8 cellular contexts compared by ENCODE assay signal in genomic region chr3:195634426-195635261, GRCh38. TPM values are rescaled to one million over a fixed set of nuclear protein-coding genes. Genes with fewer than 3 reads are reported as not detected.
A peak's percentile ranks its signal among the peaks of the same experiment; 100 is the strongest.
DNase-seq lines count a peak whose midpoint lies in the region; ATAC-seq and TF ChIP-seq lines count a peak whose summit lies in the region.
"Not testable (repeated sequence)": the region's sequence is repeated elsewhere in the genome, so short reads cannot be mapped to it uniquely, and the experiment has no call there.

No MANE protein-coding gene starts in this region.

- H3K4me3 Mint-ChIP-seq in T-helper 17 cell: peak overlapping the region; percentile 19
- H3K4me3 Mint-ChIP-seq in activated naive CD8-positive, alpha-beta T cell treated with anti-CD3 and anti-CD28 coated beads, Interleukin-2, amount 50 U/mL, for 24 hours: not testable (repeated sequence)

- not testable (repeated sequence) for H3K9me3 Mint-ChIP-seq in activated naive CD8-positive, alpha-beta T cell treated with anti-CD3 and anti-CD28 coated beads, Interleukin-2, amount 50 U/mL, for 24 hours

- not testable (repeated sequence) for H3K4me1 Mint-ChIP-seq in T-helper 17 cell
- peaks cover 22% of the 10 kb centered on the region for H3K4me1 Mint-ChIP-seq in activated naive CD8-positive, alpha-beta T cell treated with anti-CD3 and anti-CD28 coated beads, Interleukin-2, amount 50 U/mL, for 24 hours

- H3K4me3 ChIP-seq in heart right ventricle: peak overlapping the region in 9 of 10 donors; percentile 35 to 63 (median 56)
- peak overlapping the region; percentile 43 to 44 for H3K4me3 ChIP-seq in neutrophil (ENCODE audit: low read depth in 1 of 2, low read length in 1 of 2)
- H3K4me3 ChIP-seq in thoracic aorta: peak overlapping the region; percentile 67

- H3K27ac Mint-ChIP-seq in T-helper 17 cell; activated naive CD8-positive, alpha-beta T cell treated with anti-CD3 and anti-CD28 coated beads, Interleukin-2, amount 50 U/mL, for 24 hours: not testable (repeated sequence)

- H3K36me3 ChIP-seq in heart right ventricle, neutrophil, thoracic aorta: not testable (repeated sequence)

- not testable (repeated sequence) for H3K9me3 ChIP-seq in T-helper 17 cell (ENCODE audit: control insufficient read depth, low read length, poor library complexity, severe bottlenecking); heart right ventricle; neutrophil; thoracic aorta

- 0 to 1% methylated on average over 6 to 17 of the region's 70 CpGs for WGBS in heart right ventricle, 2 donors

- not testable (repeated sequence) for H3K27me3 ChIP-seq in heart right ventricle; thoracic aorta (replicated peaks; ENCODE audit: insufficient read depth)
- H3K27me3 ChIP-seq in neutrophil: peaks cover 21% of the 10 kb centered on the region

- intact Hi-C loops in heart right ventricle (cut with DNase I): not testable (repeated sequence)

- not testable (repeated sequence) for TF ChIP-seq CTCF in heart right ventricle (IDR thresholded peaks at IDR 0.05); neutrophil (IDR thresholded peaks at IDR 0.05); thoracic aorta (IDR thresholded peaks at IDR 0.05)

- ATAC-seq in GM18505 (IDR thresholded peaks at IDR 0.05; ENCODE audit: unreplicated experiment) (peak; percentile 97), GM21737 (IDR thresholded peaks at IDR 0.05; ENCODE audit: unreplicated experiment) (peak; percentile 96), HG03280 (IDR thresholded peaks at IDR 0.05; ENCODE audit: unreplicated experiment) (peak; percentile 96), T-helper 17 cell (peak; percentile 92), heart right ventricle (peak; percentile 96 to 99 (median 98)), thoracic aorta (ENCODE audit: insufficient number of reproducible peaks, low FRiP score, low read depth) (peak; percentile 64)
- ATAC-seq in activated naive CD8-positive, alpha-beta T cell treated with anti-CD3 and anti-CD28 coated beads, Interleukin-2, amount 50 U/mL, for 24 hours: peak; percentile 88

- not testable (repeated sequence) for H3K27me3 Mint-ChIP-seq in T-helper 17 cell; activated naive CD8-positive, alpha-beta T cell treated with anti-CD3 and anti-CD28 coated beads, Interleukin-2, amount 50 U/mL, for 24 hours

- H3K27ac ChIP-seq in heart right ventricle (peak overlapping the region in 6 of 10 donors; percentile 55 to 75 (median 68)), thoracic aorta (peak overlapping the region; percentile 49 to 59)
- H3K27ac ChIP-seq in neutrophil: not testable (repeated sequence)

- H3K4me1 ChIP-seq in heart right ventricle; neutrophil (ENCODE audit: control insufficient read depth in 1 of 2, insufficient read depth in 1 of 2, low read depth in 1 of 2, low read length in 1 of 2); thoracic aorta (ENCODE audit: control insufficient read depth in 1 of 2, low read depth in 2 of 2): not testable (repeated sequence)

- not testable (repeated sequence) for H3K36me3 Mint-ChIP-seq in T-helper 17 cell (ENCODE audit: low read depth); activated naive CD8-positive, alpha-beta T cell treated with anti-CD3 and anti-CD28 coated beads, Interleukin-2, amount 50 U/mL, for 24 hours (ENCODE audit: low read depth)

- TF ChIP-seq POLR2A in GM18505 (IDR thresholded peaks at IDR 0.05; ENCODE audit: borderline replicate concordance, extremely low read depth, insufficient read depth, insufficient read length): not testable (repeated sequence)

- peak in 1 of 3 donors; percentile 40 for DNase-seq in T-helper 17 cell
- DNase-seq in activated naive CD8-positive, alpha-beta T cell treated with anti-CD3 and anti-CD28 coated beads, Interleukin-2, amount 50 U/mL, for 24 hours: peak; percentile 46
- not testable (repeated sequence) for DNase-seq in heart right ventricle; thoracic aorta (ENCODE audit: low spot score)

RNA-seq across cellular contexts. Expression of gene APOD, which starts 50.9 kb away (rescaled TPM):
- not detected for total RNA-seq in T-helper 17 cell
- 100 to 1,000 TPM in 6 of 10 donors, 10 to 100 TPM in 4; 73.9 to 582 (median 104) TPM for total RNA-seq in heart right ventricle
- polyA plus RNA-seq in heart right ventricle: 100 to 1,000 TPM; 199 to 235 TPM
- 100 to 1,000 TPM; 135 to 153 TPM for total RNA-seq in thoracic aorta

Comparison
In these comparisons a context has a peak if more than half of its experiments do, and no peak if none do; other contexts are left out.
1. RNA of gene APOD, which starts 50.9 kb away (total RNA-seq): 135 to 153 TPM in thoracic aorta and 73.9 to 582 TPM in heart right ventricle; not detected in T-helper 17 cell; every median in the first group is over 10 times any median in the second.
2. Peak in every context shown above with its lines, with median percentiles within 50 percentile points of each other: ATAC-seq and H3K4me3 ChIP-seq.